Comparison of ENCODE assay signal across 36 cellular contexts in the genomic region with DNA sequence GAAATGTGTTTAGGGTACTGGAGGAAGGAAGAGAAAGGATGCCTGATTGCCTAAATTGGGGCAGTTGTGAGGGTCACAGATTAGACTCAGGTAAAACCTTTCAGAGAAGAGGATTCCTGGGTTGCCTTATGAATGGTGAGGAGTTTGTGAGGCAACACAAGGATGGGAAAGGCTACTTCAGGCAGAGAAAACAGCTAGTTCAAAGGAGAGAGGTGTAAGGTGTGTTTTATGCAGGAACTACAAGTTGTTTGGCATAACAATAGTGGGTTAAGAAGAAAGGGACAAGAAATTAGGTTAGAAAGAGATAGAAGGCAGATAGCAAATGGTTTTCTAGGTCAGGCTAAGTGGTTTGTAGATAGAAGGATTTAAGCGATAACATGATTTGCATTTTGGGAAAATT.
"Had no signal": no experiment of that assay in that cellular context is flagged by ENCODE, and none has a peak within 500 bp of the region (broad histone marks: within the 10 kb centered on the region; RNA-seq: fewer than 3 reads in every experiment).

No MANE protein-coding gene starts in this region.

- H3K9me3 ChIP-seq: adrenal gland, body of pancreas, breast epithelium had no signal

- H3K27me3 Mint-ChIP-seq: activated CD4-positive, alpha-beta memory T cell treated with anti-CD3 and anti-CD28 coated beads, Interleukin-2, amount 10 ng/mL, durations not matched to agents 7 days and 5 days; activated CD4-positive, alpha-beta T cell treated with anti-CD3 and anti-CD28 coated beads for 36 hours; activated CD4-positive, alpha-beta T cell treated with anti-CD3 and anti-CD28 coated beads, Interleukin-2, amount 10 ng/mL, durations not matched to agents 7 days and 5 days; activated CD8-positive, alpha-beta memory T cell treated with anti-CD3 and anti-CD28 coated beads, Interleukin-2, amount 10 ng/mL, durations not matched to agents 7 days and 5 days; activated naive CD8-positive, alpha-beta T cell treated with anti-CD3 and anti-CD28 coated beads for 36 hours; activated T-cell treated with anti-CD3 and anti-CD28 coated beads, Interleukin-2, amount 50 U/mL, for 24 hours had no signal

- FAIRE-seq: astrocyte, TTC549 had no signal

- H3K36me3 Mint-ChIP-seq: activated CD8-positive, alpha-beta memory T cell treated with anti-CD3 and anti-CD28 coated beads, Interleukin-2, amount 10 ng/mL, durations not matched to agents 7 days and 5 days; activated naive CD8-positive, alpha-beta T cell treated with anti-CD3 and anti-CD28 coated beads for 36 hours had no signal

- H3K4me1 ChIP-seq: adrenal gland, breast epithelium had no signal

- ATAC-seq: activated CD4-positive, alpha-beta T cell treated with anti-CD3 and anti-CD28 coated beads for 36 hours; activated CD4-positive, CD25-positive, alpha-beta regulatory T cell treated with anti-CD3 and anti-CD28 coated beads, Interleukin-2, amount 50 U/mL, for 24 hours; activated CD8-positive, alpha-beta memory T cell treated with anti-CD3 and anti-CD28 coated beads, Interleukin-2, amount 10 ng/mL, durations not matched to agents 7 days and 5 days; activated CD8-positive, alpha-beta T cell treated with anti-CD3 and anti-CD28 coated beads, Interleukin-2, amount 10 ng/mL, durations not matched to agents 7 days and 5 days; activated naive CD4-positive, alpha-beta T cell treated with anti-CD3 and anti-CD28 coated beads, Interleukin-2, amount 50 U/mL, for 72 hours; body of pancreas had no signal

- H3K27ac Mint-ChIP-seq: activated CD4-positive, alpha-beta memory T cell treated with anti-CD3 and anti-CD28 coated beads, Interleukin-2, amount 10 ng/mL, durations not matched to agents 7 days and 5 days; activated CD4-positive, alpha-beta T cell treated with anti-CD3 and anti-CD28 coated beads for 36 hours; activated CD4-positive, alpha-beta T cell treated with anti-CD3 and anti-CD28 coated beads, Interleukin-2, amount 10 ng/mL, durations not matched to agents 7 days and 5 days; activated CD8-positive, alpha-beta memory T cell treated with anti-CD3 and anti-CD28 coated beads, Interleukin-2, amount 10 ng/mL, durations not matched to agents 7 days and 5 days; activated CD8-positive, alpha-beta T cell treated with anti-CD3 and anti-CD28 coated beads, Interleukin-2, amount 10 ng/mL, durations not matched to agents 7 days and 5 days; activated naive CD4-positive, alpha-beta T cell treated with anti-CD3 and anti-CD28 coated beads, Interleukin-2, amount 50 U/mL, for 72 hours; activated naive CD8-positive, alpha-beta T cell treated with anti-CD3 and anti-CD28 coated beads for 36 hours; activated T-cell treated with anti-CD3 and anti-CD28 coated beads, Interleukin-2, amount 50 U/mL, for 24 hours; activated T-helper 2 cell treated with anti-CD3 and anti-CD28 coated beads, Interferon-gamma antibody, Interleukin-2, Interleukin-4, amounts not matched to agents 10 μg/mL and 5 μg/mL and 100 μg/mL, durations not matched to agents 14 hours and 24 hours and 36 hours; T-helper 1 cell treated with Interleukin-12 subunit alpha and Interleukin-12 subunit beta and Interleukin-4 antibody, amounts not matched to agents 30 μg/mL and 1 μg/mL, for 36 hours; T-helper 2 cell treated with Interferon-gamma antibody and Interleukin-4, amounts not matched to agents 5 μg/mL and 100 μg/mL, for 36 hours had no signal

- H3K4me1 Mint-ChIP-seq: activated CD4-positive, alpha-beta memory T cell treated with anti-CD3 and anti-CD28 coated beads, Interleukin-2, amount 10 ng/mL, durations not matched to agents 7 days and 5 days; activated CD4-positive, alpha-beta T cell treated with anti-CD3 and anti-CD28 coated beads for 36 hours; activated CD4-positive, alpha-beta T cell treated with anti-CD3 and anti-CD28 coated beads, Interleukin-2, amount 10 ng/mL, durations not matched to agents 7 days and 5 days; activated CD8-positive, alpha-beta memory T cell treated with anti-CD3 and anti-CD28 coated beads, Interleukin-2, amount 10 ng/mL, durations not matched to agents 7 days and 5 days had no signal

- H3K36me3 ChIP-seq: adrenal gland, brain microvascular endothelial cell, breast epithelium had no signal

- DNase-seq: activated CD4-positive, alpha-beta memory T cell treated with anti-CD3 and anti-CD28 coated beads, Interleukin-2, amount 10 ng/mL, durations not matched to agents 7 days and 5 days; activated CD4-positive, alpha-beta T cell treated with anti-CD3 and anti-CD28 coated beads for 1 hour; activated CD4-positive, alpha-beta T cell treated with anti-CD3 and anti-CD28 coated beads for 36 hours; activated CD4-positive, alpha-beta T cell treated with anti-CD3 and anti-CD28 coated beads for 48 hours; activated CD4-positive, alpha-beta T cell treated with anti-CD3 and anti-CD28 coated beads, Interleukin-2, amount 10 ng/mL, durations not matched to agents 7 days and 5 days; activated CD4-positive, alpha-beta T cell treated with anti-CD3 and anti-CD28 coated beads, Interleukin-2, amount 50 U/mL, for 48 hours; activated CD4-positive, CD25-positive, alpha-beta regulatory T cell; activated CD8-positive, alpha-beta memory T cell treated with anti-CD3 and anti-CD28 coated beads for 24 hours; activated CD8-positive, alpha-beta memory T cell treated with anti-CD3 and anti-CD28 coated beads, Interleukin-2, amount 10 ng/mL, durations not matched to agents 7 days and 5 days; activated CD8-positive, alpha-beta memory T cell treated with anti-CD3 and anti-CD28 coated beads, Interleukin-2, amount 50 U/mL, for 48 hours; activated CD8-positive, alpha-beta T cell treated with anti-CD3 and anti-CD28 coated beads, Interleukin-2, amount 10 ng/mL, durations not matched to agents 7 days and 5 days; activated effector memory CD4-positive, alpha-beta T cell treated with Interleukin-2 at 50 U/mL for 16 hours; activated gamma-delta T cell; activated naive CD4-positive, alpha-beta T cell treated with anti-CD3 and anti-CD28 coated beads, Interleukin-2, amount 50 U/mL, for 16 hours; activated naive CD4-positive, alpha-beta T cell treated with Interleukin-2 at 50 U/mL for 16 hours; activated naive CD8-positive, alpha-beta T cell treated with anti-CD3 and anti-CD28 coated beads for 36 hours; activated T-cell treated with anti-CD3 and anti-CD28 coated beads, Interleukin-2, amount 50 U/mL, for 24 hours; activated T-cell treated with anti-CD3 and anti-CD28 coated beads, Interleukin-2, amount 50 U/mL, for 48 hours; adrenal gland; amniotic stem cell; aorta; body of pancreas; brain microvascular endothelial cell; central memory CD4-positive, alpha-beta T cell; T-helper 1 cell; T-helper 2 cell; T-helper 9 cell had no signal

- H3K4me3 Mint-ChIP-seq: activated CD4-positive, alpha-beta memory T cell treated with anti-CD3 and anti-CD28 coated beads, Interleukin-2, amount 10 ng/mL, durations not matched to agents 7 days and 5 days; activated CD4-positive, alpha-beta T cell treated with anti-CD3 and anti-CD28 coated beads for 36 hours; activated CD4-positive, alpha-beta T cell treated with anti-CD3 and anti-CD28 coated beads, Interleukin-2, amount 10 ng/mL, durations not matched to agents 7 days and 5 days; activated CD8-positive, alpha-beta memory T cell treated with anti-CD3 and anti-CD28 coated beads, Interleukin-2, amount 10 ng/mL, durations not matched to agents 7 days and 5 days; activated CD8-positive, alpha-beta T cell treated with anti-CD3 and anti-CD28 coated beads, Interleukin-2, amount 10 ng/mL, durations not matched to agents 7 days and 5 days; activated naive CD8-positive, alpha-beta T cell treated with anti-CD3 and anti-CD28 coated beads for 36 hours; activated T-cell treated with anti-CD3 and anti-CD28 coated beads, Interleukin-2, amount 50 U/mL, for 24 hours; T-helper 1 cell treated with Interleukin-12 subunit alpha and Interleukin-12 subunit beta and Interleukin-4 antibody, amounts not matched to agents 30 μg/mL and 1 μg/mL, for 36 hours; T-helper 2 cell treated with Interferon-gamma antibody and Interleukin-4, amounts not matched to agents 5 μg/mL and 100 μg/mL, for 36 hours had no signal

- H3K27me3 ChIP-seq: adrenal gland, body of pancreas, brain microvascular endothelial cell, breast epithelium had no signal

- H3K9me3 Mint-ChIP-seq: activated CD4-positive, alpha-beta memory T cell treated with anti-CD3 and anti-CD28 coated beads, Interleukin-2, amount 10 ng/mL, durations not matched to agents 7 days and 5 days; activated naive CD8-positive, alpha-beta T cell treated with anti-CD3 and anti-CD28 coated beads for 36 hours; activated T-cell treated with anti-CD3 and anti-CD28 coated beads, Interleukin-2, amount 50 U/mL, for 24 hours; activated T-helper 2 cell treated with anti-CD3 and anti-CD28 coated beads, Interferon-gamma antibody, Interleukin-2, Interleukin-4, amounts not matched to agents 10 μg/mL and 5 μg/mL and 100 μg/mL, durations not matched to agents 14 hours and 24 hours and 36 hours; T-helper 1 cell treated with Interleukin-12 subunit alpha and Interleukin-12 subunit beta and Interleukin-4 antibody, amounts not matched to agents 30 μg/mL and 1 μg/mL, for 36 hours; T-helper 2 cell treated with Interferon-gamma antibody and Interleukin-4, amounts not matched to agents 5 μg/mL and 100 μg/mL, for 36 hours had no signal

- H3K4me3 ChIP-seq: adrenal gland, body of pancreas, breast epithelium had no signal

- H3K27ac ChIP-seq: adrenal gland, body of pancreas, brain microvascular endothelial cell, breast epithelium, VCaP had no signal
